In the genomic region with DNA sequence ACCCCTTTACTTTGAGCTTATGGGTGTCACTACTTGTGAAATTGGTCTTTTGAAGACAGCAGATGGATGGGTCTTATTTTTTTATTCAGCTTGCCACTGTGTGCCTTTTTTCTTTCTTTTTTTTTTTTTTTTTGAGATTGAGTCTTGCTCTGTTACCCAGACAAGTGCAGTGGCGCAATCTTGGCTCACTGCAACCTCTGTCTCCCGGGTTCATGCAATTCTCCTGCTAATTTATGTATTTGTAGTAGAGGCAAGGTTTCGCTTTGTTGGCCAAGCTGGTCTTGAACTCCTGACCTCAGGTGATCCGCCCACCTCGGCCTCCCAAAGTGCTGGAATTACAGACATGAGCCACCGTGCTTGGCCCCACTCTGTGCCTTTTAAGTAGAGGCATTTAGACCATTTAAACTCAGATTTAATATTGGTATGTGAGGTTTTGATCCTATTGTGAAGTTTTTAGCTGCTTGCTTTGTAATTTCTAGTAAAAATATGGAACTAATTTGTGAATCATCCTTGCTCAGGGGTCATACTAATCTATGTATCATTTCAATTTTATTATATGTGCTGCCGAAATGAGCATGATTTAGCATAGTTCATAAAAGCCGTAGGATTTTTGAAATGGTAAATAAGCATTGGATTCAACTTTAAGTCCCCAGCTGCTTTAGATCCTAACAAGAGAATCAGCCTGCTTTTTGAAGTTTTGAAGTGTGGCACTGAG, we compare ENCODE assay signal across 19 cellular contexts.
"Had no signal": no experiment of that assay in that cellular context is flagged by ENCODE, and none has a peak within 500 bp of the region (broad histone marks: within the 10 kb centered on the region; RNA-seq: fewer than 3 reads in every experiment).

No MANE protein-coding gene starts in this region.

- H3K4me1 ChIP-seq: prostate gland had no signal

- H3K36me3 ChIP-seq: prostate gland had no signal

- ATAC-seq: activated CD8-positive, alpha-beta T cell treated with anti-CD3 and anti-CD28 coated beads for 36 hours; activated T-helper 17 cell treated with anti-CD3 and anti-CD28 coated beads, Interleukin-2, amount 50 U/mL, for 72 hours; naive thymus-derived CD8-positive, alpha-beta T cell; right cardiac atrium had no signal

- H3K27ac ChIP-seq: prostate gland had no signal

- H3K4me3 ChIP-seq: prostate gland had no signal

- H3K9me3 ChIP-seq: prostate gland had no signal

- DNase-seq: activated B cell treated with CpG ODN at 0.5 μM for 24 hours; activated CD4-positive, alpha-beta T cell treated with anti-CD3 and anti-CD28 coated beads, Interleukin-2, amount 10 ng/mL, durations not matched to agents 24 days and 14 days; activated CD8-positive, alpha-beta T cell treated with anti-CD3 and anti-CD28 coated beads for 36 hours; activated naive CD4-positive, alpha-beta T cell treated with Interleukin-2 at 50 U/mL for 16 hours; activated naive CD8-positive, alpha-beta T cell treated with anti-CD3 and anti-CD28 coated beads, Interleukin-2, amount 10 ng/mL, durations not matched to agents 7 days and 5 days; activated T-cell treated with anti-CD3 and anti-CD28 coated beads, Interleukin-2, amount 50 U/mL, for 1 hour; anterior cingulate cortex; cortex of kidney; head of caudate nucleus; kidney glomerular epithelial cell; naive thymus-derived CD8-positive, alpha-beta T cell; small intestine; stimulated activated CD4-positive, alpha-beta T cell treated with anti-CD3 and anti-CD28 coated beads, Interleukin-15, amount 100 ng/mL, for 24 hours; stimulated activated CD4-positive, alpha-beta T cell treated with anti-CD3 and anti-CD28 coated beads, Interleukin-2, amount 100 ng/mL, for 48 hours; T-helper 1 cell; T-helper 9 cell had no signal
